In genomic region chr2:128090575-128090908, GRCh38 we compare ENCODE assay signal across 7 cellular contexts. TPM values are rescaled to one million over a fixed set of nuclear protein-coding genes. Genes with fewer than 3 reads are reported as not detected.
DNase-seq lines count a peak whose midpoint lies in the region; ATAC-seq, FAIRE-seq and TF ChIP-seq lines count a peak whose summit lies in the region.

No MANE protein-coding gene starts in this region.

- CTCF ChIA-PET in HEK293 (lab: Yijun Ruan, JAX) (interaction anchor here (0.7 to 1.1 kb wide), 3 partner anchors 21 to 62 kb away, joined by 3 to 4 read pairs (median 3); partner anchors contain the start of gene SAP130), activated B cell treated with CpG ODN at 0.5 μM for 24 hours (lab: Charles Lee) (interaction anchor here (1.3 kb wide), 1 partner anchor 27 kb away, joined by 4 read pairs; no protein-coding TSS in a partner anchor)

- H3K27me3 ChIP-seq in stomach smooth muscle (ENCODE audit: control insufficient read depth in 1 of 2, insufficient read depth in 2 of 2, low read length in 2 of 2): no peaks in the 10 kb centered on the region

- H3K9ac ChIP-seq in stomach smooth muscle (ENCODE audit: low read length in 2 of 2): peak overlapping the region; percentile 61 to 97

- H3K4me3 ChIP-seq in HEK293 (ENCODE audit: low read depth, low read length) (peak overlapping the region; percentile 93), iPS-11a (ENCODE audit: low read depth, low read length) (peak overlapping the region; percentile 98), stomach smooth muscle (ENCODE audit: low read length in 2 of 2) (peak overlapping the region; percentile 84 to 96)

- peak overlapping the region; percentile 88 for H3K4me3 Mint-ChIP-seq in activated B cell treated with CpG ODN at 0.5 μM for 24 hours

- intact Hi-C loops in activated B cell treated with CpG ODN at 0.5 μM for 24 hours (cut with micrococcal nuclease): loop anchor here (5.0 kb wide), 1 partner anchor 227 kb away; the partner anchor contains the start of gene HS6ST1

- FAIRE-seq in GM12892 (lab: Jason Lieb, UNC) (no peak), HTR-8/SVneo (lab: Jason Lieb, UNC) (no peak)

- H3K4me1 Mint-ChIP-seq in activated B cell treated with CpG ODN at 0.5 μM for 24 hours: peaks cover 37% of the 10 kb centered on the region

- peaks cover 16% of the 10 kb centered on the region for H3K36me3 Mint-ChIP-seq in activated B cell treated with CpG ODN at 0.5 μM for 24 hours (ENCODE audit: low read depth)

- H3K4me1 ChIP-seq in HEK293 (ENCODE audit: control insufficient read depth, insufficient read depth, low read length) (peaks cover 15% of the 10 kb centered on the region; the same call in 1 of the 2 replicates), stomach smooth muscle (ENCODE audit: control insufficient read depth, insufficient read depth, low read length) (no peaks in the 10 kb centered on the region)

- POLR2A ChIA-PET in HEK293 (lab: Yijun Ruan, JAX): interaction anchor here (0.6 to 1.9 kb wide), 13 partner anchors 8 to 653 kb away, joined by 3 to 14 read pairs (median 5); partner anchors contain the start of genes AMMECR1L and SAP130
- POLR2A ChIA-PET in activated B cell treated with CpG ODN at 0.5 μM for 24 hours (lab: Charles Lee): interaction anchor here (0.9 to 2.0 kb wide), 9 partner anchors 13 to 796 kb away, joined by 3 to 31 read pairs (median 7); partner anchors contain the start of genes ERCC3, IWS1, SAP130 and SFT2D3

- no peaks in the 10 kb centered on the region for H3K9me3 Mint-ChIP-seq in activated B cell treated with CpG ODN at 0.5 μM for 24 hours

- H3K9me3 ChIP-seq in HEK293 (ENCODE audit: control insufficient read depth, insufficient read depth, low read depth, low read length) (no peaks in the 10 kb centered on the region), stomach smooth muscle (ENCODE audit: control insufficient read depth in 2 of 2, low read length in 2 of 2) (no peaks in the 10 kb centered on the region)

- no peak for TF ChIP-seq POLR2A in GM12892 (IDR thresholded peaks at IDR 0.05; ENCODE audit: low read depth, low read length)

- H3K27me3 Mint-ChIP-seq in activated B cell treated with CpG ODN at 0.5 μM for 24 hours: peaks cover 3% of the 10 kb centered on the region

- peaks cover 0 to 9% of the 10 kb centered on the region in 2 experiments; a peak in 1 of 3 replicates for H3K36me3 ChIP-seq in HEK293 (ENCODE audit: control insufficient read depth in 2 of 2, insufficient read depth in 1 of 2, low read length in 2 of 2)
- H3K36me3 ChIP-seq in stomach smooth muscle (ENCODE audit: control insufficient read depth in 2 of 2, insufficient read depth in 2 of 2, low read length in 2 of 2): no peaks in the 10 kb centered on the region

- peak overlapping the region; percentile 93 for H3K27ac Mint-ChIP-seq in activated B cell treated with CpG ODN at 0.5 μM for 24 hours

- peak overlapping the region; percentile 78; the same call in 1 of the 2 replicates for H3K27ac ChIP-seq in HEK293 (ENCODE audit: extremely low read depth, low read depth, low read length)
- H3K27ac ChIP-seq in stomach smooth muscle (ENCODE audit: low read length): peak overlapping the region; percentile 84

- no peak for TF ChIP-seq CTCF in HEK293 (tag by site-specific recombination; IDR thresholded peaks at IDR 0.05)
- TF ChIP-seq CTCF in activated B cell treated with CpG ODN at 0.5 μM for 24 hours (IDR thresholded peaks at IDR 0.05): no peak

- no peak for ATAC-seq in activated B cell treated with CpG ODN at 0.5 μM for 24 hours (ENCODE audit: low read depth)

- DNase-seq in activated B cell treated with CpG ODN at 0.5 μM for 24 hours (no peak), GM12892 (ENCODE audit: insufficient read length) (no peak), HTR-8/SVneo (ENCODE audit: insufficient read length, low spot score) (no peak)
- DNase-seq in stimulated activated CD4-positive, alpha-beta T cell treated with anti-CD3 and anti-CD28 coated beads, Interleukin-1b, Interleukin-23, amount 100 ng/mL, for 48 hours: no peak

TF ChIP-seq in HEK293, 187 proteins besides CTCF, POLR2A, EP300 and RAD21:
- no peak for TF ChIP-seq ZSCAN18 (tag by site-specific recombination; IDR thresholded peaks at IDR 0.05)
- TF ChIP-seq ZNF24 (tag by site-specific recombination; IDR thresholded peaks at IDR 0.05): no peak
- no peak for TF ChIP-seq ZNF768 (tag by site-specific recombination; IDR thresholded peaks at IDR 0.05)
- TF ChIP-seq MYNN (tag by site-specific recombination; IDR thresholded peaks at IDR 0.05; ENCODE audit: borderline replicate concordance): no peak
- no peak for TF ChIP-seq ZNF362 (tag by site-specific recombination; IDR thresholded peaks at IDR 0.05)
- TF ChIP-seq ZSCAN30 (tag by site-specific recombination; IDR thresholded peaks at IDR 0.05): no peak
- TF ChIP-seq ZNF175 (tag by site-specific recombination; IDR thresholded peaks at IDR 0.05): no peak
- no peak for TF ChIP-seq ZNF660 (tag by site-specific recombination; IDR thresholded peaks at IDR 0.05)
- no peak for TF ChIP-seq ZNF548 (tag by site-specific recombination; IDR thresholded peaks at IDR 0.05)
- TF ChIP-seq ZEB2 (tag by site-specific recombination; IDR thresholded peaks at IDR 0.05): no peak
- TF ChIP-seq ZBTB17 (tag by site-specific recombination; IDR thresholded peaks at IDR 0.05): no peak
- TF ChIP-seq ZNF549 (tag by site-specific recombination; IDR thresholded peaks at IDR 0.05): no peak
- TF ChIP-seq ZSCAN4 (tag by site-specific recombination; IDR thresholded peaks at IDR 0.05): no peak
- no peak for TF ChIP-seq ZNF16 (tag by site-specific recombination; IDR thresholded peaks at IDR 0.05; ENCODE audit: low read depth)
TF ChIP-seq in HEK293: peak in this region for 0.

RNA-seq across cellular contexts. Expression of gene UGGT1, which starts 0.5 kb away (rescaled TPM):
- total RNA-seq in activated B cell treated with CpG ODN at 0.5 μM for 24 hours: 43.7 and 46.8 TPM in 2 replicates
- polyA plus RNA-seq in GM12892 (2012; ENCODE audit: missing spikeins): 17.0 TPM
